8 cellular contexts compared by ENCODE assay signal in genomic region chr17:27244481-27245223, GRCh38. TPM values are rescaled to one million over a fixed set of nuclear protein-coding genes. Genes with fewer than 3 reads are reported as not detected.
A peak's percentile ranks its signal among the peaks of the same experiment; 100 is the strongest.
DNase-seq lines count a peak whose midpoint lies in the region; ATAC-seq and TF ChIP-seq lines count a peak whose summit lies in the region.

No MANE protein-coding gene starts in this region.

- no peak overlapping the region for H3K23ac ChIP-seq in neuronal stem cell (ENCODE audit: low read depth, low read length, poor library complexity)

- H3F3A ChIP-seq in DOHH2 (ENCODE audit: control insufficient read depth, insufficient read depth): no peaks in the 10 kb centered on the region

- H3K14ac ChIP-seq in neuronal stem cell (ENCODE audit: low read length): no peak overlapping the region

- no peak overlapping the region for H4K8ac ChIP-seq in neuronal stem cell (ENCODE audit: low read depth, low read length)

- H3K27me3 Mint-ChIP-seq in activated T-helper 1 cell treated with anti-CD3 and anti-CD28 coated beads, Interleukin-12 subunit alpha, Interleukin-12 subunit beta, Interleukin-2, Interleukin-4 antibody, amounts not matched to agents 30 ng/mL and 10 ng/mL and 1 ng/mL, durations not matched to agents 14 hours and 24 hours and 36 hours (ENCODE audit: insufficient read depth): peaks cover 34% of the 10 kb centered on the region

- no peaks in the 10 kb centered on the region for H3K79me2 ChIP-seq in DOHH2 (ENCODE audit: control insufficient read depth, low read length)

- no peak overlapping the region for H3K18ac ChIP-seq in neuronal stem cell (ENCODE audit: low read length)

- no peak overlapping the region for H2BK120ac ChIP-seq in neuronal stem cell (ENCODE audit: low read depth, low read length)

- DNase-seq in Peyer's patch (peak in 1 of 3 donors; percentile 60), fibroblast of mammary gland (ENCODE audit: low read depth) (peak; percentile 98), neuronal stem cell (ENCODE audit: low spot score) (no peak)
- DNase-seq in stimulated activated CD4-positive, alpha-beta T cell treated with anti-CD3 and anti-CD28 coated beads, Interleukin-12 subunit alpha, Interleukin-12 subunit beta, amount 100 ng/mL, for 4 hours: no peak
- no peak for DNase-seq in activated T-helper 1 cell treated with anti-CD3 and anti-CD28 coated beads, Interleukin-12 subunit alpha, Interleukin-12 subunit beta, Interleukin-2, Interleukin-4 antibody, amounts not matched to agents 30 ng/mL and 10 ng/mL and 1 ng/mL, durations not matched to agents 14 hours and 24 hours and 36 hours (ENCODE audit: low spot score)

- peak overlapping the region; percentile 50 for H3K9ac ChIP-seq in neuronal stem cell (ENCODE audit: low read depth, low read length, poor library complexity)

- H3K4me3 Mint-ChIP-seq in activated T-helper 1 cell treated with anti-CD3 and anti-CD28 coated beads, Interleukin-12 subunit alpha, Interleukin-12 subunit beta, Interleukin-2, Interleukin-4 antibody, amounts not matched to agents 30 ng/mL and 10 ng/mL and 1 ng/mL, durations not matched to agents 14 hours and 24 hours and 36 hours: no peak overlapping the region

- no CpG with 5 or more reads among the region's 16 CpGs for WGBS in neuronal stem cell (ENCODE audit: extremely low coverage in 2 of 2, insufficient read length in 2 of 2, insufficient replicate concordance in 1 of 2), 2 donors

- H3K9me3 ChIP-seq in DOHH2 (ENCODE audit: control insufficient read depth, insufficient read depth, low read length) (no peaks in the 10 kb centered on the region), Peyer's patch (no peaks in the 10 kb centered on the region), neuronal stem cell (replicated peaks in 1 of 2; ENCODE audit: control insufficient read depth in 2 of 2, insufficient read depth in 1 of 2, low read depth in 1 of 2, low read length in 2 of 2) (no peaks in the 10 kb centered on the region)

- H3K36me3 Mint-ChIP-seq in activated T-helper 1 cell treated with anti-CD3 and anti-CD28 coated beads, Interleukin-12 subunit alpha, Interleukin-12 subunit beta, Interleukin-2, Interleukin-4 antibody, amounts not matched to agents 30 ng/mL and 10 ng/mL and 1 ng/mL, durations not matched to agents 14 hours and 24 hours and 36 hours (ENCODE audit: low read depth): no peaks in the 10 kb centered on the region

- H3K27ac Mint-ChIP-seq in activated T-helper 1 cell treated with anti-CD3 and anti-CD28 coated beads, Interleukin-12 subunit alpha, Interleukin-12 subunit beta, Interleukin-2, Interleukin-4 antibody, amounts not matched to agents 30 ng/mL and 10 ng/mL and 1 ng/mL, durations not matched to agents 14 hours and 24 hours and 36 hours: no peak overlapping the region

- intact Hi-C loops in activated T-helper 1 cell treated with anti-CD3 and anti-CD28 coated beads, Interleukin-12 subunit alpha, Interleukin-12 subunit beta, Interleukin-2, Interleukin-4 antibody, amounts not matched to agents 30 ng/mL and 10 ng/mL and 1 ng/mL, durations not matched to agents 14 hours and 24 hours and 36 hours (cut with micrococcal nuclease): no loop called here

- H3K4me1 Mint-ChIP-seq in activated T-helper 1 cell treated with anti-CD3 and anti-CD28 coated beads, Interleukin-12 subunit alpha, Interleukin-12 subunit beta, Interleukin-2, Interleukin-4 antibody, amounts not matched to agents 30 ng/mL and 10 ng/mL and 1 ng/mL, durations not matched to agents 14 hours and 24 hours and 36 hours (ENCODE audit: low read depth): peaks cover 20% of the 10 kb centered on the region

- no peak overlapping the region for H2BK12ac ChIP-seq in neuronal stem cell (ENCODE audit: low read length)

- no peak overlapping the region for H3K27ac ChIP-seq in DOHH2 (ENCODE audit: low read depth, low read length)
- peak overlapping the region; percentile 62 to 82 (median 74) for H3K27ac ChIP-seq in Peyer's patch
- H3K27ac ChIP-seq in neuronal stem cell (replicated peaks; ENCODE audit: low read length): no peak overlapping the region

- H4K20me1 ChIP-seq in DOHH2 (ENCODE audit: control insufficient read depth, insufficient read depth, low read depth, low read length): no peaks in the 10 kb centered on the region

- H2AK5ac ChIP-seq in neuronal stem cell (ENCODE audit: low read depth, low read length): no peak overlapping the region

- H3K4ac ChIP-seq in neuronal stem cell (ENCODE audit: low read length): no peak overlapping the region

- no peaks in the 10 kb centered on the region for H3K36me3 ChIP-seq in DOHH2 (ENCODE audit: control insufficient read depth, low read length)
- H3K36me3 ChIP-seq in Peyer's patch: no peaks in the 10 kb centered on the region
- no peaks in the 10 kb centered on the region for H3K36me3 ChIP-seq in neuronal stem cell (replicated peaks in 1 of 2; ENCODE audit: control insufficient read depth in 2 of 2, insufficient read depth in 2 of 2, low read length in 2 of 2)

- no peaks in the 10 kb centered on the region for H3K9me3 Mint-ChIP-seq in activated T-helper 1 cell treated with anti-CD3 and anti-CD28 coated beads, Interleukin-12 subunit alpha, Interleukin-12 subunit beta, Interleukin-2, Interleukin-4 antibody, amounts not matched to agents 30 ng/mL and 10 ng/mL and 1 ng/mL, durations not matched to agents 14 hours and 24 hours and 36 hours

- H3K27me3 ChIP-seq in DOHH2 (ENCODE audit: control insufficient read depth, low read length) (no peaks in the 10 kb centered on the region), Peyer's patch (no peaks in the 10 kb centered on the region), neuronal stem cell (ENCODE audit: control insufficient read depth in 3 of 3, insufficient read depth in 3 of 3, low read depth in 1 of 3, low read length in 3 of 3) (peaks cover 0 to 17% (median 0%) of the 10 kb centered on the region in 3 experiments)

- H3K79me1 ChIP-seq in neuronal stem cell (ENCODE audit: low read depth, low read length): no peaks in the 10 kb centered on the region

- no peak for TF ChIP-seq CTCF in DOHH2 (IDR thresholded peaks at IDR 0.05; ENCODE audit: low read depth, low read length, poor library complexity, severe bottlenecking)
- TF ChIP-seq CTCF in Peyer's patch (IDR thresholded peaks at IDR 0.05): no peak
- no peak for TF ChIP-seq CTCF in fibroblast of mammary gland (conservative IDR thresholded peaks at IDR 0.05; ENCODE audit: control insufficient read depth, insufficient read depth, low read depth, low read length)

- no peak overlapping the region for H4K91ac ChIP-seq in neuronal stem cell (ENCODE audit: low read depth, low read length, poor library complexity)

- TF ChIP-seq POLR2A in Peyer's patch (IDR thresholded peaks at IDR 0.05): peak in 1 of 2 donors; percentile 26

- peak overlapping the region; percentile 31 for H2AFZ ChIP-seq in neuronal stem cell (ENCODE audit: low read length)

- no peak for ATAC-seq in GM19467 (IDR thresholded peaks at IDR 0.05; ENCODE audit: unreplicated experiment)
- no peak for ATAC-seq in GM21723 (IDR thresholded peaks at IDR 0.05; ENCODE audit: unreplicated experiment)

- no peaks in the 10 kb centered on the region for H3K9me2 ChIP-seq in DOHH2 (replicated peaks; ENCODE audit: control insufficient read depth, low read length)

- H3K4me1 ChIP-seq in DOHH2 (ENCODE audit: control insufficient read depth, low read length) (peaks cover 14% of the 10 kb centered on the region), Peyer's patch (peaks cover 0 to 50% (median 6%) of the 10 kb centered on the region in 4 donors), neuronal stem cell (ENCODE audit: control insufficient read depth in 2 of 2, insufficient read depth in 1 of 2, low read depth in 1 of 2, low read length in 2 of 2) (peaks cover 0 to 6% of the 10 kb centered on the region in 2 donors)

- H2BK15ac ChIP-seq in neuronal stem cell (ENCODE audit: low read length): no peak overlapping the region

- peak overlapping the region; percentile 27 for H3K4me3 ChIP-seq in DOHH2 (ENCODE audit: low read length)
- no peak overlapping the region for H3K4me3 ChIP-seq in Peyer's patch
- peak overlapping the region; percentile 41 for H3K4me3 ChIP-seq in fibroblast of mammary gland (ENCODE audit: control insufficient read depth, low read depth, low read length)
- no peak overlapping the region for H3K4me3 ChIP-seq in neuronal stem cell (ENCODE audit: low read length in 2 of 2)

- no peak overlapping the region for H2BK5ac ChIP-seq in neuronal stem cell (ENCODE audit: low read length)

- H3K4me2 ChIP-seq in DOHH2 (ENCODE audit: low read length) (peak overlapping the region; percentile 47), neuronal stem cell (ENCODE audit: insufficient read depth, low read length, poor library complexity, severe bottlenecking) (no peak overlapping the region)

RNA-seq across cellular contexts. Expression of gene WSB1, which starts 49.3 kb away (rescaled TPM):
- 100 to 1,000 TPM in 2 of 4 donors, 10 to 100 TPM in 2; 61.5 to 208 (median 112) TPM for total RNA-seq in Peyer's patch
- 142 TPM for polyA plus RNA-seq in neuronal stem cell (2013, experiment 1 of 2)
- 142 TPM for polyA plus RNA-seq in neuronal stem cell (2013, experiment 2 of 2)
- total RNA-seq in activated T-helper 1 cell treated with anti-CD3 and anti-CD28 coated beads, Interleukin-12 subunit alpha, Interleukin-12 subunit beta, Interleukin-2, Interleukin-4 antibody, amounts not matched to agents 30 ng/mL and 10 ng/mL and 1 ng/mL, durations not matched to agents 14 hours and 24 hours and 36 hours: 90.3 and 102 TPM in 2 replicates

Comparison
In these comparisons a context has a peak if more than half of its experiments do, and no peak if none do; other contexts are left out.
1. H3K27ac ChIP-seq: peak in Peyer's patch (4 of 4); none in DOHH2 (single experiment) and neuronal stem cell (single experiment).
2. H3K4me3 ChIP-seq: peak in DOHH2 (single experiment) and fibroblast of mammary gland (single experiment); none in Peyer's patch (0 of 4) and neuronal stem cell (0 of 2).